11 cellular contexts compared by ENCODE assay signal in the genomic region with DNA sequence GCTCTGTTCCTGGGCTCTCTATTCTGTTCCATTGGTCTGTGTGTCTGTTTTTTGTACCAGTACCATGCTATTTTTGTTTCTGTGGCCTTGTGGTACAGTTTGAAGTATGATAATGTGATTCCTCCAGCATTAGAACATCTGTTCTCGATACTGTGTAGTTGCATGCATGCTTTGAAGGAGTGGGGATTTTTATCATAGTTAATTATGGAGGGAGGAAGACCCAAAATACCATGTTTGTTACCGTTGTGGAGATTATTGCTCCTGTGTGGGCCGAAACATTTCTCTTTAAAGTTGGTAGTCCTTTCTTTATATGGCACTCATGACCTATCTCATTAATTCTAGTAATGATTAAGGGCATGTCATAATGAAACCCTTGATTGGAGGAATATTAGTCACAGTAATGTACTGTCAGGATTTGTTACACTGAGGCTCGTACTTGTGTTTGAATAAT.
DNase-seq lines count a peak whose midpoint lies in the region; ATAC-seq and TF ChIP-seq lines count a peak whose summit lies in the region.
"Had no signal": no experiment of that assay in that cellular context is flagged by ENCODE, and none has a peak within 500 bp of the region (broad histone marks: within the 10 kb centered on the region; RNA-seq: fewer than 3 reads in every experiment).

No MANE protein-coding gene starts in this region.

- CTCF ChIA-PET in SK-N-SH (lab: Yijun Ruan, JAX), result interaction anchor here (1.0 kb wide), 1 partner anchor 16 kb away, joined by 3 read pairs; no protein-coding TSS in a partner anchor

- peak overlapping the region in 1 of 2 donors; percentile 56 for H3K27ac Mint-ChIP-seq in activated naive CD4-positive, alpha-beta T cell treated with anti-CD3 and anti-CD28 coated beads, Interleukin-2, amount 50 U/mL, for 72 hours
- H3K27ac Mint-ChIP-seq in stimulated activated naive CD8-positive, alpha-beta T cell treated with anti-CD3 and anti-CD28 coated beads, Interleukin-15, Interleukin-2, amounts not matched to agents 100 ng/mL and 50 ng/mL, for 24 hours, result peak overlapping the region; percentile 50
- H3K27ac Mint-ChIP-seq: B cell had no signal

- H3K27me3 ChIP-seq in SK-N-SH (ENCODE audit: insufficient read depth) (no peaks in the 10 kb centered on the region), esophagus muscularis mucosa (no peaks in the 10 kb centered on the region)

- H3K9ac ChIP-seq in SK-N-SH, result no peak overlapping the region

- no peak for DNase-seq in activated naive CD4-positive, alpha-beta T cell treated with anti-CD3 and anti-CD28 coated beads, Interleukin-2, amount 50 U/mL, for 72 hours (ENCODE audit: low spot score in 2 of 2)
- no peak for DNase-seq in activated naive CD4-positive, alpha-beta T cell (lab: John Stamatoyannopoulos, UW)
- no peak for DNase-seq in SK-N-SH
- no peak for DNase-seq in esophagus muscularis mucosa (ENCODE audit: extremely low spot score)
- DNase-seq in COR-L47 (lab: John Stamatoyannopoulos, UW), result no peak
- no peak for DNase-seq in ureter (ENCODE audit: low spot score)
- DNase-seq: cerebellar nuclear complex, SW 1271 had no signal

- peaks cover 0 to 26% of the 10 kb centered on the region in 2 experiments; a peak in 3 of 4 replicates for H3K4me1 ChIP-seq in SK-N-SH (ENCODE audit: control insufficient read depth in 1 of 2, insufficient read depth in 2 of 2, low read depth in 1 of 2, low read length in 1 of 2)
- H3K4me1 ChIP-seq in esophagus muscularis mucosa, result peaks cover 35 to 43% (median 39%) of the 10 kb centered on the region in 4 donors

- H3K4me3 ChIP-seq in SK-N-SH (ENCODE audit: low read depth in 2 of 2, low read length in 1 of 2) (no peak overlapping the region), esophagus muscularis mucosa (no peak overlapping the region)

- no peak for TF ChIP-seq EP300 in SK-N-SH (IDR thresholded peaks at IDR 0.05; ENCODE audit: borderline replicate concordance in 1 of 2, low read depth in 1 of 2, low read length in 1 of 2)
- no peak for TF ChIP-seq EP300 in esophagus muscularis mucosa (IDR thresholded peaks at IDR 0.05)

- no peak for TF ChIP-seq POLR2A in esophagus muscularis mucosa (IDR thresholded peaks at IDR 0.05; ENCODE audit: low read depth)

- no peak overlapping the region for H3K4me2 ChIP-seq in SK-N-SH

- POLR2A ChIA-PET in SK-N-SH (lab: Yijun Ruan, JAX), result no interaction called here

- TF ChIP-seq CTCF in SK-N-SH (IDR thresholded peaks at IDR 0.05), result no peak
- no peak for TF ChIP-seq CTCF in esophagus muscularis mucosa (IDR thresholded peaks at IDR 0.05)

- no peaks in the 10 kb centered on the region for H3K27me3 Mint-ChIP-seq in stimulated activated naive CD8-positive, alpha-beta T cell treated with anti-CD3 and anti-CD28 coated beads, Interleukin-15, Interleukin-2, amounts not matched to agents 100 ng/mL and 50 ng/mL, for 24 hours
- H3K27me3 Mint-ChIP-seq: B cell had no signal

- H2AFZ ChIP-seq in SK-N-SH (ENCODE audit: low read depth), result no peak overlapping the region

- no peak for TF ChIP-seq RAD21 in SK-N-SH (IDR thresholded peaks at IDR 0.05; ENCODE audit: low read length)

- H3K9me3 ChIP-seq in SK-N-SH (no peaks in the 10 kb centered on the region), esophagus muscularis mucosa (no peaks in the 10 kb centered on the region)

- H3K79me2 ChIP-seq in SK-N-SH (ENCODE audit: insufficient read depth), result no peaks in the 10 kb centered on the region

- no peaks in the 10 kb centered on the region for H4K20me1 ChIP-seq in SK-N-SH (ENCODE audit: insufficient read depth)

- H3F3A ChIP-seq in SK-N-SH (replicated peaks; ENCODE audit: insufficient read depth), result peaks cover 25% of the 10 kb centered on the region

- H3K4me3 Mint-ChIP-seq in stimulated activated naive CD8-positive, alpha-beta T cell treated with anti-CD3 and anti-CD28 coated beads, Interleukin-15, Interleukin-2, amounts not matched to agents 100 ng/mL and 50 ng/mL, for 24 hours, result peak overlapping the region; percentile 1
- H3K4me3 Mint-ChIP-seq: B cell had no signal

- H3K9me3 Mint-ChIP-seq in activated naive CD4-positive, alpha-beta T cell treated with anti-CD3 and anti-CD28 coated beads, Interleukin-2, amount 50 U/mL, for 72 hours, result no peaks in the 10 kb centered on the region
- H3K9me3 Mint-ChIP-seq in stimulated activated naive CD8-positive, alpha-beta T cell treated with anti-CD3 and anti-CD28 coated beads, Interleukin-15, Interleukin-2, amounts not matched to agents 100 ng/mL and 50 ng/mL, for 24 hours, result peaks cover 7% of the 10 kb centered on the region

- intact Hi-C loops in esophagus muscularis mucosa (cut with DNase I), result no loop called here

- peak; percentile 43 to 83 for ATAC-seq in activated naive CD4-positive, alpha-beta T cell treated with anti-CD3 and anti-CD28 coated beads, Interleukin-2, amount 50 U/mL, for 72 hours
- peak; percentile 90 for ATAC-seq in HG02852 (IDR thresholded peaks at IDR 0.05; ENCODE audit: unreplicated experiment)

- peaks cover 20 to 48% of the 10 kb centered on the region in 2 donors for H3K36me3 Mint-ChIP-seq in activated naive CD4-positive, alpha-beta T cell treated with anti-CD3 and anti-CD28 coated beads, Interleukin-2, amount 50 U/mL, for 72 hours
- H3K36me3 Mint-ChIP-seq in stimulated activated naive CD8-positive, alpha-beta T cell treated with anti-CD3 and anti-CD28 coated beads, Interleukin-15, Interleukin-2, amounts not matched to agents 100 ng/mL and 50 ng/mL, for 24 hours (ENCODE audit: low read depth), result peaks cover 58% of the 10 kb centered on the region

- H3K27ac ChIP-seq in SK-N-SH (ENCODE audit: low read depth in 2 of 2, low read length in 1 of 2), result peak overlapping the region; percentile 5 to 6; a peak in 2 of 4 replicates
- no peak overlapping the region for H3K27ac ChIP-seq in esophagus muscularis mucosa (replicated peaks in 1 of 4)

- H3K9me2 ChIP-seq in SK-N-SH, result no peaks in the 10 kb centered on the region

- H3K4me1 Mint-ChIP-seq in stimulated activated naive CD8-positive, alpha-beta T cell treated with anti-CD3 and anti-CD28 coated beads, Interleukin-15, Interleukin-2, amounts not matched to agents 100 ng/mL and 50 ng/mL, for 24 hours (ENCODE audit: low read depth), result peaks cover 19% of the 10 kb centered on the region

- H3K36me3 ChIP-seq in SK-N-SH (replicated peaks in 1 of 2; ENCODE audit: control insufficient read depth in 1 of 2, insufficient read depth in 2 of 2, low read length in 1 of 2), result no peaks in the 10 kb centered on the region
- no peaks in the 10 kb centered on the region for H3K36me3 ChIP-seq in esophagus muscularis mucosa

- 68% methylated on average over 4 of the region's 4 CpGs for WGBS in SK-N-SH (ENCODE audit: low lambda C conversion rate)
- WGBS in esophagus muscularis mucosa, result 46% methylated on average over 4 of the region's 4 CpGs

TF ChIP-seq in SK-N-SH, 30 proteins besides CTCF, POLR2A, EP300 and RAD21:
- no peak for TF ChIP-seq CHD2 (IDR thresholded peaks at IDR 0.05; ENCODE audit: low read length, partially characterized antibody)
- TF ChIP-seq, protein P1, sequence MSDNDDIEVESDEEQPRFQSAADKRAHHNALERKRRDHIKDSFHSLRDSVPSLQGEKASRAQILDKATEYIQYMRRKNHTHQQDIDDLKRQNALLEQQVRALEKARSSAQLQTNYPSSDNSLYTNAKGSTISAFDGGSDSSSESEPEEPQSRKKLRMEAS (IDR thresholded peaks at IDR 0.05; ENCODE audit: low read depth), result 0 out of 2 replicates have a peak, but pooled peaks have one; percentile 19
- no peak for TF ChIP-seq SMC3 (IDR thresholded peaks at IDR 0.05; ENCODE audit: low read depth, low read length)
- no peak for TF ChIP-seq MXI1 (IDR thresholded peaks at IDR 0.05; ENCODE audit: low read depth, low read length)
- TF ChIP-seq TCF12 (IDR thresholded peaks at IDR 0.05), result peak; percentile 44; the same call in 1 of the 2 replicates
- TF ChIP-seq JUND (IDR thresholded peaks at IDR 0.05), result no peak
- TF ChIP-seq SIN3A (IDR thresholded peaks at IDR 0.05; ENCODE audit: borderline replicate concordance, low read depth, low read length), result no peak
- TF ChIP-seq FOXM1 (IDR thresholded peaks at IDR 0.05; ENCODE audit: low read depth), result no peak

Comparison
In these comparisons a context has a peak if more than half of its experiments do, and no peak if none do; other contexts are left out.
1. H3K27ac ChIP-seq: peak in SK-N-SH (2 of 2); none in esophagus muscularis mucosa (0 of 4).